ENCODE assay signal across 10 cellular contexts in genomic region chrX:65671286-65671685, GRCh38. TPM values are rescaled to one million over a fixed set of nuclear protein-coding genes. Genes with fewer than 3 reads are reported as not detected.
A peak's percentile ranks its signal among the peaks of the same experiment; 100 is the strongest.
DNase-seq lines count a peak whose midpoint lies in the region; ATAC-seq and TF ChIP-seq lines count a peak whose summit lies in the region.
"Had no signal": no experiment of that assay in that cellular context is flagged by ENCODE, and none has a peak within 500 bp of the region (broad histone marks: within the 10 kb centered on the region; RNA-seq: fewer than 3 reads in every experiment).

No MANE protein-coding gene starts in this region.

- peaks cover 59% of the 10 kb centered on the region for H3K4me1 Mint-ChIP-seq in activated CD4-positive, alpha-beta T cell treated with anti-CD3 and anti-CD28 coated beads, Interleukin-2, amount 10 ng/mL, durations not matched to agents 7 days and 5 days

- peak overlapping the region; percentile 59 to 95 (median 70) for H3K27ac ChIP-seq in gastroesophageal sphincter
- peak overlapping the region; percentile 67 for H3K27ac ChIP-seq in stomach smooth muscle (ENCODE audit: low read length)
- H3K27ac ChIP-seq: RWPE1 had no signal

- ATAC-seq in gastroesophageal sphincter (no peak), HG03039 (IDR thresholded peaks at IDR 0.05; ENCODE audit: unreplicated experiment) (no peak)

- no peaks in the 10 kb centered on the region for H3K27me3 ChIP-seq in gastroesophageal sphincter
- no peaks in the 10 kb centered on the region for H3K27me3 ChIP-seq in stomach smooth muscle (ENCODE audit: control insufficient read depth in 1 of 2, insufficient read depth in 2 of 2, low read length in 2 of 2)

- WGBS in gastroesophageal sphincter (ENCODE audit: low coverage in 1 of 2), 2 donors, result 46 to 74% methylated on average over 3 of the region's 3 CpGs

- no peaks in the 10 kb centered on the region for H3K9me3 Mint-ChIP-seq in activated CD4-positive, alpha-beta T cell treated with anti-CD3 and anti-CD28 coated beads, Interleukin-2, amount 10 ng/mL, durations not matched to agents 7 days and 5 days

- peaks cover 14 to 78% (median 25%) of the 10 kb centered on the region in 3 donors for H3K4me1 ChIP-seq in gastroesophageal sphincter
- peaks cover 34% of the 10 kb centered on the region for H3K4me1 ChIP-seq in stomach smooth muscle (ENCODE audit: control insufficient read depth, insufficient read depth, low read length)

- CTCF ChIA-PET in activated CD4-positive, alpha-beta T cell treated with anti-CD3 and anti-CD28 coated beads, Interleukin-2, amount 10 ng/mL, durations not matched to agents 7 days and 5 days (lab: Charles Lee), result interaction anchor here (0.7 to 6.4 kb wide), 4 partner anchors 16 to 75 kb away, joined by 3 to 58 read pairs (median 6); no protein-coding TSS in a partner anchor

- H3K36me3 ChIP-seq in gastroesophageal sphincter (no peaks in the 10 kb centered on the region), stomach smooth muscle (ENCODE audit: control insufficient read depth in 2 of 2, insufficient read depth in 2 of 2, low read length in 2 of 2) (peaks cover 0 to 3% of the 10 kb centered on the region in 2 donors)

- H3K4me3 ChIP-seq in WI38 (ENCODE audit: low read depth, low read length) (peak overlapping the region; percentile 21; the same call in 1 of the 2 replicates), gastroesophageal sphincter (peak overlapping the region in 1 of 2 donors; percentile 16), stomach smooth muscle (ENCODE audit: low read length in 2 of 2) (peak overlapping the region; percentile 51 to 55)

- POLR2A ChIA-PET in activated CD4-positive, alpha-beta T cell treated with anti-CD3 and anti-CD28 coated beads, Interleukin-2, amount 10 ng/mL, durations not matched to agents 7 days and 5 days (lab: Charles Lee), result interaction anchor here (1.2 kb wide), 1 partner anchor 73 kb away, joined by 3 read pairs; no protein-coding TSS in a partner anchor

- no peaks in the 10 kb centered on the region for H3K9me3 ChIP-seq in gastroesophageal sphincter
- no peaks in the 10 kb centered on the region for H3K9me3 ChIP-seq in stomach smooth muscle (ENCODE audit: control insufficient read depth in 2 of 2, low read length in 2 of 2)

- H3K27me3 Mint-ChIP-seq in activated CD4-positive, alpha-beta T cell treated with anti-CD3 and anti-CD28 coated beads, Interleukin-2, amount 10 ng/mL, durations not matched to agents 7 days and 5 days, result no peaks in the 10 kb centered on the region

- no peak for TF ChIP-seq EP300 in gastroesophageal sphincter (IDR thresholded peaks at IDR 0.05)

- H3K4me3 Mint-ChIP-seq in activated CD4-positive, alpha-beta T cell treated with anti-CD3 and anti-CD28 coated beads, Interleukin-2, amount 10 ng/mL, durations not matched to agents 7 days and 5 days, result peak overlapping the region; percentile 93

- H3K36me3 Mint-ChIP-seq in activated CD4-positive, alpha-beta T cell treated with anti-CD3 and anti-CD28 coated beads, Interleukin-2, amount 10 ng/mL, durations not matched to agents 7 days and 5 days (ENCODE audit: low read depth), result peaks cover 64% of the 10 kb centered on the region

- peak overlapping the region; percentile 13 to 47 for H3K9ac ChIP-seq in stomach smooth muscle (ENCODE audit: low read length in 2 of 2)

- TF ChIP-seq CTCF in WI38 (IDR thresholded peaks at IDR 0.05; ENCODE audit: low read depth, low read length), result no peak
- TF ChIP-seq CTCF in gastroesophageal sphincter (IDR thresholded peaks at IDR 0.05), result no peak

- DNase-seq in activated CD4-positive, alpha-beta T cell treated with anti-CD3 and anti-CD28 coated beads, Interleukin-2, amount 10 ng/mL, durations not matched to agents 7 days and 5 days, result no peak
- no peak for DNase-seq in activated CD4-positive, alpha-beta T cell treated with anti-CD3 and anti-CD28 coated beads, Interleukin-2, amount 50 U/mL, for 1 hour
- no peak for DNase-seq in NCI-H345 (lab: John Stamatoyannopoulos, UW)
- no peak for DNase-seq in GF-D8 (lab: John Stamatoyannopoulos, UW)
- DNase-seq: posterior cingulate gyrus had no signal

- peak overlapping the region; percentile 77 for H3K27ac Mint-ChIP-seq in activated CD4-positive, alpha-beta T cell treated with anti-CD3 and anti-CD28 coated beads, Interleukin-2, amount 10 ng/mL, durations not matched to agents 7 days and 5 days

- TF ChIP-seq POLR2A in gastroesophageal sphincter (IDR thresholded peaks at IDR 0.05), result no peak

RNA-seq across cellular contexts. Expression of gene MSN, which starts 3.8 kb away (rescaled TPM):
- 100 to 1,000 TPM; 617 to 728 TPM for total RNA-seq in activated CD4-positive, alpha-beta T cell treated with anti-CD3 and anti-CD28 coated beads, Interleukin-2, amount 10 ng/mL, durations not matched to agents 7 days and 5 days
- 100 to 1,000 TPM; 191 to 355 (median 269) TPM for total RNA-seq in gastroesophageal sphincter
